8 cellular contexts compared by ENCODE assay signal in genomic region chr6:106097368-106098231, GRCh38. TPM values are rescaled to one million over a fixed set of nuclear protein-coding genes. Genes with fewer than 3 reads are reported as not detected.
A peak's percentile ranks its signal among the peaks of the same experiment; 100 is the strongest.
DNase-seq lines count a peak whose midpoint lies in the region; ATAC-seq and TF ChIP-seq lines count a peak whose summit lies in the region.

No MANE protein-coding gene starts in this region.

- no peak for TF ChIP-seq RAD21 in IMR-90 (IDR thresholded peaks at IDR 0.05; ENCODE audit: low read length)

- peak overlapping the region; percentile 95 for H2BK5ac ChIP-seq in IMR-90 (ENCODE audit: low read depth, low read length, poor library complexity, severe bottlenecking)

- no peaks in the 10 kb centered on the region for H3K27me3 ChIP-seq in IMR-90 (ENCODE audit: control insufficient read depth, insufficient read depth, low read length)
- H3K27me3 ChIP-seq in endodermal cell (ENCODE audit: control insufficient read depth, insufficient read depth, low read length, poor library complexity, severe bottlenecking): no peaks in the 10 kb centered on the region
- H3K27me3 ChIP-seq in BE2C: no peaks in the 10 kb centered on the region

- dilution Hi-C loops in IMR-90 (cut with HindIII; ENCODE audit: low sequenced_read_pairs, unreplicated experiment): no loop called here

- intact Hi-C loops in IMR-90 (cut with micrococcal nuclease): no loop called here

- TF ChIP-seq CTCF in IMR-90 (conservative IDR thresholded peaks at IDR 0.05; ENCODE audit: low read depth, low read length) (no peak), endodermal cell (conservative IDR thresholded peaks at IDR 0.05) (no peak), BE2C (IDR thresholded peaks at IDR 0.05; ENCODE audit: low read depth, low read length) (no peak)

- H2BK15ac ChIP-seq in IMR-90 (ENCODE audit: low read depth, low read length): peak overlapping the region; percentile 75; the same call in 2 of the 3 replicates

- DNase-seq in EL (peak; percentile 46), IMR-90 (peak; percentile 63), endodermal cell (no peak), BE2C (no peak), occipital lobe (lab: John Stamatoyannopoulos, UW) (no peak)
- DNase-seq in natural killer cell treated with Interleukin-12 subunit alpha and Interleukin-12 subunit beta and Interleukin-15 and Interleukin-18, amount 100 ng/mL, for 72 hours (ENCODE audit: low spot score): peak; percentile 84

- BruUV-seq in IMR-90 (replicated peaks; lab: Mats Ljungman, UMichigan): no TSS peak

- H2BK20ac ChIP-seq in IMR-90 (ENCODE audit: low read depth, low read length): peak overlapping the region; percentile 88

- peak overlapping the region; percentile 72; the same call in 1 of the 2 replicates for H2AK5ac ChIP-seq in IMR-90 (ENCODE audit: low read depth, low read length)

- peak overlapping the region; percentile 99 for H4K5ac ChIP-seq in IMR-90 (ENCODE audit: low read depth, low read length)

- peaks cover 2% of the 10 kb centered on the region; the same call in 1 of the 2 replicates for H3K9me1 ChIP-seq in IMR-90 (ENCODE audit: insufficient read depth, low read length)

- H3K18ac ChIP-seq in IMR-90 (ENCODE audit: low read depth, low read length): peak overlapping the region; percentile 100

- H3K4me3 ChIP-seq in IMR-90 (ENCODE audit: insufficient read depth, low read depth, low read length): peak overlapping the region; percentile 65
- H3K4me3 ChIP-seq in endodermal cell (ENCODE audit: low read length): no peak overlapping the region
- no peak overlapping the region for H3K4me3 ChIP-seq in BE2C (ENCODE audit: low read depth, low read length)

- H3K9me3 ChIP-seq in IMR-90 (ENCODE audit: control insufficient read depth, insufficient read depth, low read length) (no peaks in the 10 kb centered on the region), endodermal cell (ENCODE audit: control insufficient read depth, low read length) (no peaks in the 10 kb centered on the region), BE2C (no peaks in the 10 kb centered on the region)

- H2AK9ac ChIP-seq in IMR-90 (replicated peaks; ENCODE audit: low read depth, low read length, poor library complexity): no peak overlapping the region

- H3K36me3 ChIP-seq in IMR-90 (ENCODE audit: control insufficient read depth, insufficient read depth, low read length) (peaks cover 4% of the 10 kb centered on the region), endodermal cell (ENCODE audit: control insufficient read depth, insufficient read depth, low read length) (peaks cover 99% of the 10 kb centered on the region), BE2C (no peaks in the 10 kb centered on the region)

- CTCF ChIA-PET in IMR-90 (lab: Yijun Ruan, JAX): interaction anchor here (0.6 kb wide), 1 partner anchor 994 kb away, joined by 3 read pairs; no protein-coding TSS in a partner anchor

- H3K56ac ChIP-seq in IMR-90 (ENCODE audit: extremely low read depth, insufficient read depth, low read length): peak overlapping the region; percentile 97

- no peaks in the 10 kb centered on the region for H4K20me1 ChIP-seq in IMR-90 (ENCODE audit: insufficient read depth, low read length)

- no peak for TF ChIP-seq POLR2A in IMR-90 (IDR thresholded peaks at IDR 0.05; ENCODE audit: low read depth, low read length)

- peak overlapping the region; percentile 88 for H4K91ac ChIP-seq in IMR-90 (ENCODE audit: insufficient read depth, low read depth, low read length)

- H3K4me1 ChIP-seq in IMR-90 (ENCODE audit: control insufficient read depth, insufficient read depth, low read length): peaks cover 5% of the 10 kb centered on the region; the same call in 1 of the 2 replicates
- peaks cover 8% of the 10 kb centered on the region for H3K4me1 ChIP-seq in endodermal cell (ENCODE audit: control insufficient read depth, insufficient read depth, low read length)
- peaks cover 2% of the 10 kb centered on the region for H3K4me1 ChIP-seq in BE2C

- H3K27ac Mint-ChIP-seq in endodermal cell: peak overlapping the region; percentile 32
- H3K27ac Mint-ChIP-seq in natural killer cell treated with Interleukin-12 subunit alpha and Interleukin-12 subunit beta and Interleukin-15 and Interleukin-18, amount 100 ng/mL, for 72 hours: peak overlapping the region; percentile 96 to 100

- H3K9me3 Mint-ChIP-seq in endodermal cell: no peaks in the 10 kb centered on the region
- no peaks in the 10 kb centered on the region for H3K9me3 Mint-ChIP-seq in natural killer cell treated with Interleukin-12 subunit alpha and Interleukin-12 subunit beta and Interleukin-15 and Interleukin-18, amount 100 ng/mL, for 72 hours

- peaks cover 10 to 56% of the 10 kb centered on the region in 2 experiments; a peak in 3 of 4 replicates for H3K79me1 ChIP-seq in IMR-90 (ENCODE audit: low read depth in 1 of 2, low read length in 2 of 2)

- no peaks in the 10 kb centered on the region for H3K27me3 Mint-ChIP-seq in endodermal cell (ENCODE audit: insufficient read depth)
- H3K27me3 Mint-ChIP-seq in natural killer cell treated with Interleukin-12 subunit alpha and Interleukin-12 subunit beta and Interleukin-15 and Interleukin-18, amount 100 ng/mL, for 72 hours: no peaks in the 10 kb centered on the region

- H3K9ac ChIP-seq in IMR-90 (ENCODE audit: low read depth, low read length) (peak overlapping the region; percentile 99), endodermal cell (ENCODE audit: extremely low read depth, low read length, poor library complexity, severe bottlenecking) (no peak overlapping the region)

- peak overlapping the region; percentile 75 for H3K23ac ChIP-seq in IMR-90 (ENCODE audit: low read depth, low read length)

- POLR2A ChIA-PET in IMR-90 (lab: Charles Lee; ENCODE audit: unreplicated experiment): no interaction called here

- H2BK120ac ChIP-seq in IMR-90 (ENCODE audit: low read depth, low read length): peak overlapping the region; percentile 93

- H3K4me2 ChIP-seq in IMR-90 (ENCODE audit: low read depth, low read length): peak overlapping the region; percentile 99

- in situ Hi-C loops in IMR-90 (cut with MboI; ENCODE audit: low sequenced_read_pairs): loop anchor here (10.0 kb wide), 1 partner anchor 207 kb away; no protein-coding TSS in a partner anchor

- H3K27ac ChIP-seq in IMR-90 (ENCODE audit: insufficient read depth, low read length) (peak overlapping the region; percentile 97), endodermal cell (ENCODE audit: low read depth, low read length) (no peak overlapping the region)

- 12% methylated on average over 7 of the region's 19 CpGs; no CpG with 5 or more reads in 1 of the 2 experiments for WGBS in IMR-90 (ENCODE audit: extremely low coverage in 2 of 2, insufficient read length in 1 of 2), 2 experiments
- 62 to 66% methylated on average over 18 to 19 of the region's 19 CpGs for WGBS in endodermal cell (ENCODE audit: insufficient coverage in 1 of 2, insufficient read length in 1 of 2), 2 experiments

- peaks cover 64% of the 10 kb centered on the region for H3K4me1 Mint-ChIP-seq in endodermal cell
- H3K4me1 Mint-ChIP-seq in natural killer cell treated with Interleukin-12 subunit alpha and Interleukin-12 subunit beta and Interleukin-15 and Interleukin-18, amount 100 ng/mL, for 72 hours (ENCODE audit: low read depth in 2 of 2): peaks cover 68 to 72% of the 10 kb centered on the region in 2 donors

- peak overlapping the region; percentile 27 for H3K4me3 Mint-ChIP-seq in endodermal cell
- peak overlapping the region; percentile 98 for H3K4me3 Mint-ChIP-seq in natural killer cell treated with Interleukin-12 subunit alpha and Interleukin-12 subunit beta and Interleukin-15 and Interleukin-18, amount 100 ng/mL, for 72 hours

- H3K14ac ChIP-seq in IMR-90 (replicated peaks; ENCODE audit: low read depth, low read length): peak overlapping the region; percentile 79

- H3K36me3 Mint-ChIP-seq in endodermal cell (ENCODE audit: low read depth): peaks cover 84% of the 10 kb centered on the region
- H3K36me3 Mint-ChIP-seq in natural killer cell treated with Interleukin-12 subunit alpha and Interleukin-12 subunit beta and Interleukin-15 and Interleukin-18, amount 100 ng/mL, for 72 hours: peaks cover 56% of the 10 kb centered on the region

- ATAC-seq in GM21447 (IDR thresholded peaks at IDR 0.05; ENCODE audit: unreplicated experiment): peak; percentile 46
- peak; percentile 44 for ATAC-seq in IMR-90 (ENCODE audit: low read depth)
- ATAC-seq in activated CD4-positive, CD25-positive, alpha-beta regulatory T cell treated with anti-CD3 and anti-CD28 coated beads, Interleukin-2, amount 50 U/mL, for 24 hours: peak; percentile 12
- peak; percentile 63 to 77 for ATAC-seq in natural killer cell treated with Interleukin-12 subunit alpha and Interleukin-12 subunit beta and Interleukin-15 and Interleukin-18, amount 100 ng/mL, for 72 hours

- peak overlapping the region; percentile 49 to 90 for H4K8ac ChIP-seq in IMR-90 (ENCODE audit: low read depth in 2 of 2, low read length in 2 of 2)

- H2AFZ ChIP-seq in IMR-90 (replicated peaks; ENCODE audit: low read length, poor library complexity): peak overlapping the region; percentile 73

- H3K4ac ChIP-seq in IMR-90 (ENCODE audit: low read depth, low read length): peak overlapping the region; percentile 89

TF ChIP-seq in IMR-90, 13 proteins besides CTCF, POLR2A, EP300 and RAD21 (continues in another document):
- TF ChIP-seq FOS (IDR thresholded peaks at IDR 0.05; ENCODE audit: low read depth, low read length) (no peak), MAFK (IDR thresholded peaks at IDR 0.05; ENCODE audit: low read depth, low read length) (peak; percentile 20; the same call in 1 of the 2 replicates), RCOR1 (IDR thresholded peaks at IDR 0.05; ENCODE audit: insufficient replicate concordance, low read length) (no peak), NFE2L2 (IDR thresholded peaks at IDR 0.05; ENCODE audit: low read depth, low read length) (peak; percentile 66; the same call in 1 of the 2 replicates), RFX5 (IDR thresholded peaks at IDR 0.05; ENCODE audit: low read depth, low read length) (no peak)
- TF ChIP-seq, protein P1, sequence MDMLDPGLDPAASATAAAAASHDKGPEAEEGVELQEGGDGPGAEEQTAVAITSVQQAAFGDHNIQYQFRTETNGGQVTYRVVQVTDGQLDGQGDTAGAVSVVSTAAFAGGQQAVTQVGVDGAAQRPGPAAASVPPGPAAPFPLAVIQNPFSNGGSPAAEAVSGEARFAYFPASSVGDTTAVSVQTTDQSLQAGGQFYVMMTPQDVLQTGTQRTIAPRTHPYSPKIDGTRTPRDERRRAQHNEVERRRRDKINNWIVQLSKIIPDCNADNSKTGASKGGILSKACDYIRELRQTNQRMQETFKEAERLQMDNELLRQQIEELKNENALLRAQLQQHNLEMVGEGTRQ (IDR thresholded peaks at IDR 0.05; ENCODE audit: low read depth, low read length): no peak

RNA-seq across cellular contexts. Expression of gene PRDM1, which starts 11.5 kb away (rescaled TPM):
- total RNA-seq in IMR-90 (2012; rRNA removed) (2.3 and 6.9 TPM in 2 replicates), endodermal cell (10 to 100 TPM; 54.0 to 74.3 TPM), occipital lobe (1.4 TPM)
- 3.0 and 3.9 TPM in 2 replicates for polyA plus RNA-seq in IMR-90 (2012; rRNA removed)
- polyA plus RNA-seq in IMR-90 (2012; cell fraction: cytosol; rRNA removed): 2.5 and 2.9 TPM in 2 replicates
- polyA plus RNA-seq in IMR-90 (2012; cell fraction: nucleus; rRNA removed; ENCODE audit: low replicate concordance): 11.9 and 13.5 TPM in 2 replicates
- polyA plus RNA-seq in endodermal cell (2013, experiment 1 of 2): 6.9 TPM
- polyA plus RNA-seq in endodermal cell (2013, experiment 2 of 2): 8.0 TPM
- total RNA-seq in natural killer cell treated with Interleukin-12 subunit alpha and Interleukin-12 subunit beta and Interleukin-15 and Interleukin-18, amount 100 ng/mL, for 72 hours: 100 to 1,000 TPM; 174 to 192 TPM
- 1.3 TPM for polyA plus RNA-seq in BE2C (2012; ENCODE audit: insufficient read depth, insufficient read length, low read depth)

Comparison
In these comparisons a context has a peak if more than half of its experiments do, and no peak if none do; other contexts are left out.
1. DNase-seq: peak in EL (single experiment), IMR-90 (single experiment) and natural killer cell treated with Interleukin-12 subunit alpha and Interleukin-12 subunit beta and Interleukin-15 and Interleukin-18, amount 100 ng/mL, for 72 hours (single experiment); none in endodermal cell (single experiment), BE2C (single experiment) and occipital lobe (single experiment).
2. ATAC-seq: peak in every context shown above with its lines; median percentile 70 in natural killer cell treated with Interleukin-12 subunit alpha and Interleukin-12 subunit beta and Interleukin-15 and Interleukin-18, amount 100 ng/mL, for 72 hours; 46 in GM21447; 44 in IMR-90; 12 in activated CD4-positive, CD25-positive, alpha-beta regulatory T cell treated with anti-CD3 and anti-CD28 coated beads, Interleukin-2, amount 50 U/mL, for 24 hours.